1 cellular context compared by ENCODE assay signal in the genomic region with DNA sequence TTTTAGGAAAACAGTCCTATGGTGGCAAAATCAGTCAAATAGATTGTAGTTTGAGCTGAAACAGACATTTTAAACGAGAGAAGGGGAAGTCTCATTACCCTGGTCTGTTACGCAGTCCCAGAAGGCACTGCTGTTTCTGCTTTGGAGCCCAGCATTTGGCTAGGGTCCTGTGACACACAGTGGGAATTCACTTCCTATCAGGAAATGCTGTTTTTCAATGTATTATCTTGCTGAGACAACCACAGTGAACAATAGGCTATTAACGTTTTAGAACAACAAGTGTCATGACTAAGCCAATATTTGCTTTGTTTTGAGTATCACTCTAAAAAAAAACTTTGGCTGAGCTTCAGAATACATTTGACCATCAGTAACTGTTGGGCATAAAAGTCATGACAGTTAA.
A peak's percentile ranks its signal among the peaks of the same experiment; 100 is the strongest.
TF ChIP-seq lines count a peak whose summit lies in the region.

No MANE protein-coding gene starts in this region.

TF ChIP-seq in HEK293, 187 proteins besides CTCF, POLR2A, EP300 and RAD21 (continued from another document):
- TF ChIP-seq, protein P1, sequence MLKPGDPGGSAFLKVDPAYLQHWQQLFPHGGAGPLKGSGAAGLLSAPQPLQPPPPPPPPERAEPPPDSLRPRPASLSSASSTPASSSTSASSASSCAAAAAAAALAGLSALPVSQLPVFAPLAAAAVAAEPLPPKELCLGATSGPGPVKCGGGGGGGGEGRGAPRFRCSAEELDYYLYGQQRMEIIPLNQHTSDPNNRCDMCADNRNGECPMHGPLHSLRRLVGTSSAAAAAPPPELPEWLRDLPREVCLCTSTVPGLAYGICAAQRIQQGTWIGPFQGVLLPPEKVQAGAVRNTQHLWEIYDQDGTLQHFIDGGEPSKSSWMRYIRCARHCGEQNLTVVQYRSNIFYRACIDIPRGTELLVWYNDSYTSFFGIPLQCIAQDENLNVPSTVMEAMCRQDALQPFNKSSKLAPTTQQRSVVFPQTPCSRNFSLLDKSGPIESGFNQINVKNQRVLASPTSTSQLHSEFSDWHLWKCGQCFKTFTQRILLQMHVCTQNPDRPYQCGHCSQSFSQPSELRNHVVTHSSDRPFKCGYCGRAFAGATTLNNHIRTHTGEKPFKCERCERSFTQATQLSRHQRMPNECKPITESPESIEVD (tag by site-specific recombination; IDR thresholded peaks at IDR 0.05), result peak; percentile 92
- TF ChIP-seq ZNF214 (tag by site-specific recombination; IDR thresholded peaks at IDR 0.05; ENCODE audit: borderline replicate concordance) (no peak), ZNF768 (tag by site-specific recombination; IDR thresholded peaks at IDR 0.05) (no peak), SCRT1 (tag by site-specific recombination; IDR thresholded peaks at IDR 0.05; ENCODE audit: borderline replicate concordance) (peak; percentile 81), SCRT2 (tag by site-specific recombination; IDR thresholded peaks at IDR 0.05) (peak; percentile 91), ZXDB (tag by site-specific recombination; IDR thresholded peaks at IDR 0.05) (peak; percentile 45), GLI2 (tag by site-specific recombination; IDR thresholded peaks at IDR 0.05; ENCODE audit: borderline replicate concordance, low read depth) (0 out of 2 replicates have a peak, but pooled peaks have one; percentile 67), BCL6B (tag by site-specific recombination; IDR thresholded peaks at IDR 0.05) (peak; percentile 27; the same call in 1 of the 2 replicates)
- TF ChIP-seq, protein P2, sequence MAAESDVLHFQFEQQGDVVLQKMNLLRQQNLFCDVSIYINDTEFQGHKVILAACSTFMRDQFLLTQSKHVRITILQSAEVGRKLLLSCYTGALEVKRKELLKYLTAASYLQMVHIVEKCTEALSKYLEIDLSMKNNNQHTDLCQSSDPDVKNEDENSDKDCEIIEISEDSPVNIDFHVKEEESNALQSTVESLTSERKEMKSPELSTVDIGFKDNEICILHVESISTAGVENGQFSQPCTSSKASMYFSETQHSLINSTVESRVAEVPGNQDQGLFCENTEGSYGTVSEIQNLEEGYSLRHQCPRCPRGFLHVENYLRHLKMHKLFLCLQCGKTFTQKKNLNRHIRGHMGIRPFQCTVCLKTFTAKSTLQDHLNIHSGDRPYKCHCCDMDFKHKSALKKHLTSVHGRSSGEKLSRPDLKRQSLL (tag by site-specific recombination; IDR thresholded peaks at IDR 0.05), result no peak
TF ChIP-seq in HEK293: peak in this region for 14.
